Comparison of ENCODE assay signal across 13 cellular contexts in the genomic region with DNA sequence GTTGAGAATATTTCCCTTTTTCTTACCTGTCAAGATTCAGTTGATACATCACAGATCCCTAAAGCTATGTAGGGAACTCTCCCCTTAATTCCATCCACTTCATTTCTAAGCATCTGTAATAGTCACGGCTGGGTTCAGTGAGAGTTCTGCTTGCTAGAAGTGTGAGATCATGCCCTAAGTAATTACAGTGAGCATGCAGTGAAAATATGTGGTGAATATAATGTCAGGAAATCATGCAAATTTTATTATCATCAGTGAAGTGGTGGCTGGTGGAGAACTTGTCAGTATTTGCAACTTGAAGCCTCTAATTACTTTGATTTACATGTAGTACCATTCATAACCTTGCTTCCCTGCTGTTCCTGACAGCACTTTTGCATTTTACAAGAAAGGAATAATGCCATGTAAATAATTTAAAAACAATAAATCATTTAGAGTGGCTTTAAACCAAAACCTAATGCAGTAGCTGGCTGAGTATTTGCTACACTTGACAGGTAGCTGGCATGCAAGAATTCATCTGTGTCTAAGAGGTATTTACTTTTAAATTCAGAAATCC. TPM values are rescaled to one million over a fixed set of nuclear protein-coding genes. Genes with fewer than 3 reads are reported as not detected.
DNase-seq lines count a peak whose midpoint lies in the region; ATAC-seq and TF ChIP-seq lines count a peak whose summit lies in the region.
"Had no signal": no experiment of that assay in that cellular context is flagged by ENCODE, and none has a peak within 500 bp of the region (broad histone marks: within the 10 kb centered on the region; RNA-seq: fewer than 3 reads in every experiment).

No MANE protein-coding gene starts in this region.

- H3K4me3 ChIP-seq in A673 (ENCODE audit: low read depth, low read length, poor library complexity, severe bottlenecking) (no peak overlapping the region), fibroblast of pulmonary artery (replicated peaks; ENCODE audit: low read depth, low read length) (no peak overlapping the region)
- H3K4me3 ChIP-seq: heart right ventricle had no signal

- peaks cover 4% of the 10 kb centered on the region for H3K4me1 ChIP-seq in A673 (ENCODE audit: insufficient read depth, low read length, poor library complexity, severe bottlenecking)
- H3K4me1 ChIP-seq: heart right ventricle had no signal

- no peaks in the 10 kb centered on the region for H3K9me3 Mint-ChIP-seq in activated naive CD8-positive, alpha-beta T cell treated with anti-CD3 and anti-CD28 coated beads, Interleukin-2, amount 50 U/mL, for 24 hours
- H3K9me3 Mint-ChIP-seq: nephron had no signal

- CTCF ChIA-PET in A673 (lab: Charles Lee): no interaction called here

- H3K36me3 ChIP-seq in A673 (ENCODE audit: insufficient read depth, low read length, poor library complexity, severe bottlenecking): no peaks in the 10 kb centered on the region
- H3K36me3 ChIP-seq: heart right ventricle had no signal

- BruUV-seq in A673 (replicated peaks; lab: Mats Ljungman, UMichigan): no TSS peak

- TF ChIP-seq CTCF in A673 (conservative IDR thresholded peaks at IDR 0.05; ENCODE audit: low read depth, low read length): no peak
- no peak for TF ChIP-seq CTCF in fibroblast of pulmonary artery (IDR thresholded peaks at IDR 0.05; ENCODE audit: low read length, missing control alignments)

- intact Hi-C loops in A673 (cut with micrococcal nuclease; ENCODE audit: unreplicated experiment): no loop called here

- peaks cover 63% of the 10 kb centered on the region for H3K27me3 ChIP-seq in A673 (replicated peaks; ENCODE audit: insufficient read depth, low read depth, low read length, poor library complexity)

- H3K36me3 Mint-ChIP-seq in activated naive CD8-positive, alpha-beta T cell treated with anti-CD3 and anti-CD28 coated beads, Interleukin-2, amount 50 U/mL, for 24 hours (ENCODE audit: low read depth): no peaks in the 10 kb centered on the region
- H3K36me3 Mint-ChIP-seq: brain had no signal

- H3K27me3 Mint-ChIP-seq in activated naive CD8-positive, alpha-beta T cell treated with anti-CD3 and anti-CD28 coated beads, Interleukin-2, amount 50 U/mL, for 24 hours: peaks cover 26% of the 10 kb centered on the region

- H3K27ac ChIP-seq in A673 (ENCODE audit: low read depth, low read length, poor library complexity, severe bottlenecking): no peak overlapping the region
- H3K27ac ChIP-seq: heart right ventricle had no signal

- no peak for ATAC-seq in GM21423 (IDR thresholded peaks at IDR 0.05; ENCODE audit: unreplicated experiment)
- ATAC-seq in activated naive CD8-positive, alpha-beta T cell treated with anti-CD3 and anti-CD28 coated beads, Interleukin-2, amount 50 U/mL, for 24 hours: no peak

- H3K4me1 Mint-ChIP-seq in activated naive CD8-positive, alpha-beta T cell treated with anti-CD3 and anti-CD28 coated beads, Interleukin-2, amount 50 U/mL, for 24 hours: no peaks in the 10 kb centered on the region

- H3K9me3 ChIP-seq in A673 (ENCODE audit: low read depth, low read length, poor library complexity, severe bottlenecking): no peaks in the 10 kb centered on the region
- H3K9me3 ChIP-seq: heart right ventricle had no signal

- DNase-seq in A673 (ENCODE audit: low spot score): peak; percentile 74
- DNase-seq in HT-29 (ENCODE audit: low spot score): peak; percentile 5
- DNase-seq in NCI-H69 (lab: John Stamatoyannopoulos, UW): peak; percentile 94
- DNase-seq in fibroblast of pulmonary artery (ENCODE audit: low read depth): peak; percentile 29
- DNase-seq in activated naive CD8-positive, alpha-beta T cell treated with anti-CD3 and anti-CD28 coated beads, Interleukin-2, amount 50 U/mL, for 24 hours: no peak
- no peak for DNase-seq in activated gamma-delta T cell (lab: John Stamatoyannopoulos, UW)
- DNase-seq in G401 (ENCODE audit: low spot score): no peak
- DNase-seq: activated CD4-positive, alpha-beta T cell treated with anti-CD3 and anti-CD28 coated beads, Interleukin-2, amount 50 U/mL, for 48 hours; H9; heart right ventricle had no signal

- H3K4me3 Mint-ChIP-seq in activated naive CD8-positive, alpha-beta T cell treated with anti-CD3 and anti-CD28 coated beads, Interleukin-2, amount 50 U/mL, for 24 hours: no peak overlapping the region
- H3K4me3 Mint-ChIP-seq: brain, H9, nephron had no signal

- POLR2A ChIA-PET in A673 (lab: Charles Lee; ENCODE audit: low non-redundant PET): no interaction called here

- in situ Hi-C loops in G401 (cut with HindIII; ENCODE audit: low sequenced_read_pairs): no loop called here

- H3K27ac Mint-ChIP-seq in activated naive CD8-positive, alpha-beta T cell treated with anti-CD3 and anti-CD28 coated beads, Interleukin-2, amount 50 U/mL, for 24 hours: no peak overlapping the region
- H3K27ac Mint-ChIP-seq: H9 had no signal

RNA-seq across cellular contexts. Expression of a gene that starts 28.3 kb away (rescaled TPM):
- total RNA-seq in A673 (2021): not detected in 2 replicates
- total RNA-seq in HT-29 (2014; rRNA removed; shearing (Covaris generic)): not detected in 2 replicates
- 0.14 and 0.55 TPM in 2 replicates for total RNA-seq in G401 (2014; rRNA removed; shearing (Covaris generic))
- total RNA-seq: H9 had no signal

RNA-seq across cellular contexts. Expression of a gene that starts 40.8 kb away (rescaled TPM):
- not detected in 2 replicates for total RNA-seq in A673 (2021)
- total RNA-seq in HT-29 (2014; rRNA removed; shearing (Covaris generic)): not detected in 2 replicates
- total RNA-seq in G401 (2014; rRNA removed; shearing (Covaris generic)): 0.92 and 1.0 TPM in 2 replicates
- total RNA-seq: H9 had no signal

Comparison
In these comparisons a context has a peak if more than half of its experiments do, and no peak if none do; other contexts are left out.
1. DNase-seq: peak in A673 (single experiment), HT-29 (single experiment), NCI-H69 (single experiment) and fibroblast of pulmonary artery (single experiment); none in activated naive CD8-positive, alpha-beta T cell treated with anti-CD3 and anti-CD28 coated beads, Interleukin-2, amount 50 U/mL, for 24 hours (single experiment), activated gamma-delta T cell (single experiment) and G401 (single experiment).